19 cellular contexts compared by ENCODE assay signal in the genomic region with DNA sequence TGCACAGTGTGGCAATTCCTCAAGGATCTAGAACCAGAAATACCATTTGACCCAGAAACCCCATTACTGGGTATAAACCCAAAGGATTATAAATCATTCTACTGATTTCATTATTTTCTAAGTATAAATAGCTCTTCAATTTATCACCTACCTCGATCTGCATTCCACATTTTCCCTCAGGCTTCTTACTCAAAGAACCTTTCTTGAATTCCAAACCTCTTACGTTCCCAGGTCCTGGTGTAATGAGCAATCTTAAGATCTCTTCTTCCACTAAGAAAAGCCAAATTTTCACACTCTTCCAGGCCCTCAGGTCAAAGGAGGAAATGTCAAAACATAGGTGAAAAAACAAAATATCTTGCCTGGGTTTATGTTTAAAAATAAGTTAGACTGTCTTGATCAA.
DNase-seq lines count a peak whose midpoint lies in the region; ATAC-seq, FAIRE-seq and TF ChIP-seq lines count a peak whose summit lies in the region.
"Had no signal": no experiment of that assay in that cellular context is flagged by ENCODE, and none has a peak within 500 bp of the region (broad histone marks: within the 10 kb centered on the region; RNA-seq: fewer than 3 reads in every experiment).

No MANE protein-coding gene starts in this region.

- H4K20me1 ChIP-seq in astrocyte (ENCODE audit: insufficient read depth, low read length), result no peaks in the 10 kb centered on the region
- H4K20me1 ChIP-seq: BLaER1 treated with 17β-estradiol and CSF1 and Interleukin-3, amounts not matched to agents 10 nM and 100 nM had no signal

- no peak overlapping the region for H2AFZ ChIP-seq in astrocyte (ENCODE audit: low read depth, low read length)

- H3K79me2 ChIP-seq in astrocyte (ENCODE audit: insufficient read depth, low read length), result no peaks in the 10 kb centered on the region

- no peak overlapping the region for H3K27ac ChIP-seq in astrocyte (ENCODE audit: low read depth, low read length)
- H3K27ac ChIP-seq in foreskin keratinocyte, result no peak overlapping the region
- H3K27ac ChIP-seq in effector memory CD4-positive, alpha-beta T cell (ENCODE audit: insufficient read depth, low read length, poor library complexity, severe bottlenecking), result no peak overlapping the region
- H3K27ac ChIP-seq: BLaER1 treated with 17β-estradiol and CSF1 and Interleukin-3, amounts not matched to agents 10 nM and 100 nM had no signal

- peak; percentile 8 for DNase-seq in ELR (ENCODE audit: low read depth)
- DNase-seq in astrocyte (ENCODE audit: low read depth), result peak; percentile 80
- DNase-seq in foreskin keratinocyte, result peak; percentile 56 to 90
- peak; percentile 8 for DNase-seq in renal cortical epithelial cell (ENCODE audit: low read depth)
- no peak for DNase-seq in GOT3 (lab: John Stamatoyannopoulos, UW)
- DNase-seq in effector memory CD4-positive, alpha-beta T cell, result no peak
- DNase-seq: Calu3; CD8-positive, alpha-beta T cell; DMS79 treated with DMSO at 0.1 percent for 48 hours had no signal

- H3K9me3 ChIP-seq in astrocyte (ENCODE audit: insufficient read depth, low read depth, low read length), result no peaks in the 10 kb centered on the region
- no peaks in the 10 kb centered on the region for H3K9me3 ChIP-seq in effector memory CD4-positive, alpha-beta T cell (ENCODE audit: control insufficient read depth, low read length)
- H3K9me3 ChIP-seq: HAP-1 had no signal

- no peak overlapping the region for H3K4me2 ChIP-seq in astrocyte (ENCODE audit: low read length)
- H3K4me2 ChIP-seq: BLaER1 treated with 17β-estradiol and CSF1 and Interleukin-3, amounts not matched to agents 10 nM and 100 nM had no signal

- H3K4me1 ChIP-seq in astrocyte (ENCODE audit: insufficient read depth, low read length) (peaks cover 2% of the 10 kb centered on the region), foreskin keratinocyte (no peaks in the 10 kb centered on the region)
- H3K4me1 ChIP-seq in effector memory CD4-positive, alpha-beta T cell (ENCODE audit: control insufficient read depth, insufficient read depth, low read length, poor library complexity, severe bottlenecking), result no peaks in the 10 kb centered on the region
- H3K4me1 ChIP-seq: BLaER1 treated with 17β-estradiol and CSF1 and Interleukin-3, amounts not matched to agents 10 nM and 100 nM; HAP-1 had no signal

- no peak overlapping the region for H3K4me3 ChIP-seq in astrocyte (ENCODE audit: insufficient read depth, low read depth, low read length)
- H3K4me3 ChIP-seq in effector memory CD4-positive, alpha-beta T cell (ENCODE audit: insufficient read depth, low read depth, low read length, poor library complexity, severe bottlenecking), result no peak overlapping the region
- H3K4me3 ChIP-seq: BLaER1 treated with 17β-estradiol and CSF1 and Interleukin-3, amounts not matched to agents 10 nM and 100 nM; HAP-1 had no signal

- H3K27me3 ChIP-seq in astrocyte (ENCODE audit: insufficient read depth, low read length) (no peaks in the 10 kb centered on the region), foreskin keratinocyte (no peaks in the 10 kb centered on the region)
- no peaks in the 10 kb centered on the region for H3K27me3 ChIP-seq in effector memory CD4-positive, alpha-beta T cell (replicated peaks; ENCODE audit: control insufficient read depth, insufficient read depth, low read length, poor library complexity, severe bottlenecking)
- H3K27me3 ChIP-seq: BLaER1 treated with 17β-estradiol and CSF1 and Interleukin-3, amounts not matched to agents 10 nM and 100 nM had no signal

- TF ChIP-seq CTCF in astrocyte (IDR thresholded peaks at IDR 0.05; ENCODE audit: insufficient read depth, low read depth, low read length) (no peak), foreskin keratinocyte (conservative IDR thresholded peaks at IDR 0.05) (no peak)

- no peak overlapping the region for H3K27ac Mint-ChIP-seq in astrocyte (ENCODE audit: unreplicated experiment)
- H3K27ac Mint-ChIP-seq: B cell; CD8-positive, alpha-beta T cell; IgD-negative memory B cell had no signal

- peak; percentile 46 for ATAC-seq in foreskin keratinocyte
- no peak for ATAC-seq in GM21515 (IDR thresholded peaks at IDR 0.05; ENCODE audit: unreplicated experiment)
- ATAC-seq: CD8-positive, alpha-beta T cell; HepG2 had no signal

- no peaks in the 10 kb centered on the region for H3K36me3 ChIP-seq in astrocyte (ENCODE audit: insufficient read depth, low read length)
- H3K36me3 ChIP-seq in effector memory CD4-positive, alpha-beta T cell (ENCODE audit: control insufficient read depth, insufficient read depth, low read length), result no peaks in the 10 kb centered on the region
- H3K36me3 ChIP-seq: BLaER1 treated with 17β-estradiol and CSF1 and Interleukin-3, amounts not matched to agents 10 nM and 100 nM; HAP-1 had no signal

- no peaks in the 10 kb centered on the region for H3K4me1 Mint-ChIP-seq in astrocyte (ENCODE audit: low read depth, unreplicated experiment)
- H3K4me1 Mint-ChIP-seq: B cell, IgD-negative memory B cell had no signal

- no peak overlapping the region for H3K4me3 Mint-ChIP-seq in astrocyte (ENCODE audit: unreplicated experiment)
- H3K4me3 Mint-ChIP-seq: B cell; CD8-positive, alpha-beta T cell; IgD-negative memory B cell had no signal

- peaks cover 9% of the 10 kb centered on the region for H3K9me3 Mint-ChIP-seq in astrocyte (ENCODE audit: unreplicated experiment)

- no peak for FAIRE-seq in astrocyte (lab: Jason Lieb, UNC)
- FAIRE-seq: G401.6, GM12891, GM19239, H1, HepG2 had no signal

- H3K27me3 Mint-ChIP-seq in astrocyte (ENCODE audit: low read depth, unreplicated experiment), result no peaks in the 10 kb centered on the region
- H3K27me3 Mint-ChIP-seq: B cell, IgD-negative memory B cell had no signal

- no peak overlapping the region for H3K9ac ChIP-seq in astrocyte (ENCODE audit: low read length)
- H3K9ac ChIP-seq: BLaER1 treated with 17β-estradiol and CSF1 and Interleukin-3, amounts not matched to agents 10 nM and 100 nM had no signal

- no peaks in the 10 kb centered on the region for H3K36me3 Mint-ChIP-seq in astrocyte (ENCODE audit: low read depth, unreplicated experiment)
- H3K36me3 Mint-ChIP-seq: CD8-positive, alpha-beta T cell; IgD-negative memory B cell had no signal

Comparison
In these comparisons a context has a peak if more than half of its experiments do, and no peak if none do; other contexts are left out.
1. DNase-seq: peak in ELR (single experiment), astrocyte (single experiment), foreskin keratinocyte (2 of 2) and renal cortical epithelial cell (single experiment); none in GOT3 (single experiment) and effector memory CD4-positive, alpha-beta T cell (0 of 3).